ENCODE assay signal across 16 cellular contexts in genomic region chr13:65605386-65605785, GRCh38.
"Had no signal": no experiment of that assay in that cellular context is flagged by ENCODE, and none has a peak within 500 bp of the region (broad histone marks: within the 10 kb centered on the region; RNA-seq: fewer than 3 reads in every experiment).

No MANE protein-coding gene starts in this region.

- H3K27ac Mint-ChIP-seq: activated naive CD4-positive, alpha-beta T cell treated with anti-CD3 and anti-CD28 coated beads, Interleukin-2, amount 10 ng/mL, durations not matched to agents 7 days and 5 days; activated T-helper 2 cell treated with anti-CD3 and anti-CD28 coated beads, Interferon-gamma antibody, Interleukin-2, Interleukin-4, amounts not matched to agents 10 μg/mL and 5 μg/mL and 100 μg/mL, durations not matched to agents 14 hours and 24 hours and 36 hours; dendritic cell treated with granulocyte-macrophage colony-stimulating factor and Interleukin-4, amounts not matched to agents 40 ng/mL and 50 ng/mL, for 4 days; naive thymus-derived CD8-positive, alpha-beta T cell; stimulated activated effector memory CD8-positive, alpha-beta T cell treated with anti-CD3 and anti-CD28 coated beads, Interleukin-12 subunit alpha, Interleukin-12 subunit beta, amount 100 ng/mL, for 72 hours had no signal

- H3K36me3 Mint-ChIP-seq: activated naive CD4-positive, alpha-beta T cell treated with anti-CD3 and anti-CD28 coated beads, Interleukin-2, amount 10 ng/mL, durations not matched to agents 7 days and 5 days; naive thymus-derived CD8-positive, alpha-beta T cell; stimulated activated effector memory CD8-positive, alpha-beta T cell treated with anti-CD3 and anti-CD28 coated beads, Interleukin-12 subunit alpha, Interleukin-12 subunit beta, amount 100 ng/mL, for 72 hours had no signal

- H3K4me1 ChIP-seq: gastroesophageal sphincter, heart right ventricle, tibial artery, uterus had no signal

- H3K4me3 ChIP-seq: gastroesophageal sphincter, heart right ventricle, lung, mucosa of descending colon, tibial artery, uterus had no signal

- H3K9me3 ChIP-seq: gastroesophageal sphincter, heart right ventricle, tibial artery, uterus had no signal

- H3K27me3 ChIP-seq: gastroesophageal sphincter, heart right ventricle, tibial artery, uterus had no signal

- ATAC-seq: gastroesophageal sphincter; heart right ventricle; mucosa of descending colon; naive thymus-derived CD8-positive, alpha-beta T cell; stimulated activated effector memory CD8-positive, alpha-beta T cell treated with anti-CD3 and anti-CD28 coated beads, Interleukin-12 subunit alpha, Interleukin-12 subunit beta, amount 100 ng/mL, for 72 hours had no signal

- H3K27me3 Mint-ChIP-seq: activated naive CD4-positive, alpha-beta T cell treated with anti-CD3 and anti-CD28 coated beads, Interleukin-2, amount 10 ng/mL, durations not matched to agents 7 days and 5 days; dendritic cell treated with granulocyte-macrophage colony-stimulating factor and Interleukin-4, amounts not matched to agents 40 ng/mL and 50 ng/mL, for 4 days; naive thymus-derived CD8-positive, alpha-beta T cell had no signal

- H3K9me3 Mint-ChIP-seq: dendritic cell treated with granulocyte-macrophage colony-stimulating factor and Interleukin-4, amounts not matched to agents 40 ng/mL and 50 ng/mL, for 4 days had no signal

- DNase-seq: activated CD4-positive, CD25-positive, alpha-beta regulatory T cell treated with anti-CD3 and anti-CD28 coated beads, Interleukin-2, amount 50 U/mL, for 72 hours; activated naive CD4-positive, alpha-beta T cell treated with anti-CD3 and anti-CD28 coated beads, Interleukin-2, amount 10 ng/mL, durations not matched to agents 7 days and 5 days; caudate nucleus; effector memory CD4-positive, alpha-beta T cell; heart right ventricle; mucosa of descending colon; naive thymus-derived CD8-positive, alpha-beta T cell; retina; T-helper 1 cell; tibial artery; uterus had no signal

- H3K27ac ChIP-seq: gastroesophageal sphincter, heart right ventricle, tibial artery, uterus had no signal

- H3K4me3 Mint-ChIP-seq: activated naive CD4-positive, alpha-beta T cell treated with anti-CD3 and anti-CD28 coated beads, Interleukin-2, amount 10 ng/mL, durations not matched to agents 7 days and 5 days; dendritic cell treated with granulocyte-macrophage colony-stimulating factor and Interleukin-4, amounts not matched to agents 40 ng/mL and 50 ng/mL, for 4 days; naive thymus-derived CD8-positive, alpha-beta T cell; stimulated activated effector memory CD8-positive, alpha-beta T cell treated with anti-CD3 and anti-CD28 coated beads, Interleukin-12 subunit alpha, Interleukin-12 subunit beta, amount 100 ng/mL, for 72 hours had no signal

- H3K36me3 ChIP-seq: gastroesophageal sphincter, heart right ventricle, tibial artery, uterus had no signal

- H3K4me1 Mint-ChIP-seq: activated naive CD4-positive, alpha-beta T cell treated with anti-CD3 and anti-CD28 coated beads, Interleukin-2, amount 10 ng/mL, durations not matched to agents 7 days and 5 days; naive thymus-derived CD8-positive, alpha-beta T cell; stimulated activated effector memory CD8-positive, alpha-beta T cell treated with anti-CD3 and anti-CD28 coated beads, Interleukin-12 subunit alpha, Interleukin-12 subunit beta, amount 100 ng/mL, for 72 hours had no signal
